In the genomic region with DNA sequence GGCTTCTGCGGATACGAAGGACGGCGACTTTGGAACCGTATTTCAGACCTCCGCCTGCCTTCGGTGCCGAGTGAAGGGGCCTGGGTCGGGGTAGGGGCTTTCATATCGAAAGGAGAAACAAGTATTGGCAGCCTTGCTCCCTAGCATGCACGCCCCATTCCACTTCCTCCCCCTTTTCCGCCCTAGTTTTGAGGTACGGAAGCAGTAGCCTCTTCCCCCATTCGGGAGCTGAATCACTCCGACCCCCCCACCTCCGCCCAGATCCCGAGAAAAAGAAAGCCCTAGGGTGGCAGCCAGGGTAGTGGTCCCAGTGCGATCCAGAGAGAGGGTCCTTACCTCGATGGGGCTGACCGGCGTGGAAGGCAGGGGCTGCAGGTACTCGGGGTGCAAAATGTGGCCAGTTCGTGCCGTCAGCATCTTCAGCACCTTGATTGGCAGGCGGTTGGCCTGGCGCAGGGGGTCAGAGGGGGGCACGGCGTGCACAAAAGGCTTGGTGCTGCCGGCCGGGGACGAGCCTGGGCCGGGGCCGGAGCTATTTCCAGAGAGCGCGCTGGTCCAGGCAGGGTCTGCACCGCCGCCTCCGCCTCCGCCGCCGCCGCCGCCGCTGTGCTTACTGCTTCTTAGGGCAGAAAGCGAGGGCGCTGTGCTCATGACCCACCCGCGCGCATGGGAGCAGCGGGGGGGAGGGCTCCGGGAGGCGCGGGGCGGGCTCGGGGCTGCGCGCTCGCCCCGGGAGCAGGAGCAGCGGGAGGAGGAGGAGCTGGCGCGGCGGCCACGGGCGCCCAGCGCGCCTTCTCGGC, we compare ENCODE assay signal across 1 cellular context.
TF ChIP-seq lines count a peak whose summit lies in the region.

No MANE protein-coding gene starts in this region.

TF ChIP-seq in IMR-90, 13 proteins besides CTCF, POLR2A, EP300 and RAD21:
- no peak for TF ChIP-seq USF2 (IDR thresholded peaks at IDR 0.05; ENCODE audit: low read depth, low read length)
- TF ChIP-seq CHD1 (IDR thresholded peaks at IDR 0.05; ENCODE audit: low read depth, low read length), result no peak
- no peak for TF ChIP-seq BHLHE40 (IDR thresholded peaks at IDR 0.05; ENCODE audit: low read depth, low read length)
- no peak for TF ChIP-seq ELK1 (IDR thresholded peaks at IDR 0.05; ENCODE audit: borderline replicate concordance, low read depth, low read length)
- no peak for TF ChIP-seq SMC3 (IDR thresholded peaks at IDR 0.05; ENCODE audit: low read depth, low read length)
- TF ChIP-seq CEBPB (IDR thresholded peaks at IDR 0.05; ENCODE audit: low read depth, low read length), result no peak
- TF ChIP-seq RCOR1 (IDR thresholded peaks at IDR 0.05; ENCODE audit: insufficient replicate concordance, low read length), result no peak
- no peak for TF ChIP-seq FOS (IDR thresholded peaks at IDR 0.05; ENCODE audit: low read depth, low read length)
- no peak; the same call in 1 of the 2 replicates for TF ChIP-seq MAZ (IDR thresholded peaks at IDR 0.05; ENCODE audit: borderline replicate concordance, low read depth, low read length)
- no peak for TF ChIP-seq MAFK (IDR thresholded peaks at IDR 0.05; ENCODE audit: low read depth, low read length)
- TF ChIP-seq NFE2L2 (IDR thresholded peaks at IDR 0.05; ENCODE audit: low read depth, low read length), result no peak
